ENCODE assay signal across 26 cellular contexts in the genomic region with DNA sequence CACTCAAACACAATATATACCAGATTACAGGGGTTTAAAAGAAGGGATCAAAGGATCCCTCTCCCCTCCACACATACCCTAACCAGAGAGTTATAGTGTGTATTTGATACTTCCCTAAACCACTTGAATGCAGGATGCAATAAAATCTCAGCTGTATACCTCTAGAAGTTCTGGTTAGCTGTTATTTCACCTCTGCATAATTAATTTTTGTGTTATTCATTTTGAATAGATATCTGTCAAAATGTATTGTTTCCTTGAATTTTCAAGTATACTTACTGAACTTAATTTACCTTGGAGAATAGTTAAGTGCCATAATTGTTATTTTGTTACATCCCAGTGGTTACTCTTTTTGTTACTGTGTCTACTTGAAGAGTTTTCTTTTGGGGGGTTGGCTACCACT.
"Had no signal": no experiment of that assay in that cellular context is flagged by ENCODE, and none has a peak within 500 bp of the region (broad histone marks: within the 10 kb centered on the region; RNA-seq: fewer than 3 reads in every experiment).

No MANE protein-coding gene starts in this region.

- H3K27me3 ChIP-seq: brain microvascular endothelial cell, colonic mucosa, esophagus squamous epithelium, gastroesophageal sphincter, heart right ventricle, hepatocyte had no signal

- H3K27me3 Mint-ChIP-seq: activated CD8-positive, alpha-beta T cell treated with anti-CD3 and anti-CD28 coated beads for 36 hours; activated naive CD4-positive, alpha-beta T cell treated with anti-CD3 and anti-CD28 coated beads, Interleukin-2, amount 10 ng/mL, durations not matched to agents 7 days and 5 days; activated naive CD8-positive, alpha-beta T cell had no signal

- ATAC-seq: activated CD8-positive, alpha-beta T cell treated with anti-CD3 and anti-CD28 coated beads for 36 hours; activated T-cell treated with anti-CD3 and anti-CD28 coated beads, Interleukin-2, amount 50 U/mL, for 4 hours; gastroesophageal sphincter; heart right ventricle had no signal

- H3K27ac Mint-ChIP-seq: activated CD8-positive, alpha-beta T cell treated with anti-CD3 and anti-CD28 coated beads for 36 hours; activated naive CD4-positive, alpha-beta T cell treated with anti-CD3 and anti-CD28 coated beads, Interleukin-2, amount 10 ng/mL, durations not matched to agents 7 days and 5 days; activated T-helper 1 cell treated with anti-CD3 and anti-CD28 coated beads, Interleukin-12 subunit alpha, Interleukin-12 subunit beta, Interleukin-2, Interleukin-4 antibody, amounts not matched to agents 30 ng/mL and 10 ng/mL and 1 ng/mL, durations not matched to agents 14 hours and 24 hours and 36 hours; activated T-helper 2 cell treated with anti-CD3 and anti-CD28 coated beads, Interferon-gamma antibody, Interleukin-2, Interleukin-4, amounts not matched to agents 10 μg/mL and 5 μg/mL and 100 μg/mL, durations not matched to agents 14 hours and 24 hours and 36 hours had no signal

- H3K27ac ChIP-seq: brain microvascular endothelial cell, colonic mucosa, epithelial cell of prostate, esophagus squamous epithelium, gastroesophageal sphincter, heart right ventricle, hepatocyte had no signal

- H3K4me1 Mint-ChIP-seq: activated naive CD4-positive, alpha-beta T cell treated with anti-CD3 and anti-CD28 coated beads, Interleukin-2, amount 10 ng/mL, durations not matched to agents 7 days and 5 days had no signal

- H3K4me3 Mint-ChIP-seq: activated CD8-positive, alpha-beta T cell treated with anti-CD3 and anti-CD28 coated beads for 36 hours; activated naive CD4-positive, alpha-beta T cell treated with anti-CD3 and anti-CD28 coated beads, Interleukin-2, amount 10 ng/mL, durations not matched to agents 7 days and 5 days; activated naive CD8-positive, alpha-beta T cell; activated T-cell treated with anti-CD3 and anti-CD28 coated beads, Interleukin-2, amount 50 U/mL, for 4 hours; activated T-helper 1 cell treated with anti-CD3 and anti-CD28 coated beads, Interleukin-12 subunit alpha, Interleukin-12 subunit beta, Interleukin-2, Interleukin-4 antibody, amounts not matched to agents 30 ng/mL and 10 ng/mL and 1 ng/mL, durations not matched to agents 14 hours and 24 hours and 36 hours had no signal

- H3K4me1 ChIP-seq: colonic mucosa had no signal

- H3K9me3 ChIP-seq: colonic mucosa, esophagus squamous epithelium, gastroesophageal sphincter, heart right ventricle had no signal

- DNase-seq: activated CD4-positive, alpha-beta T cell treated with anti-CD3 and anti-CD28 coated beads for 4 hours; activated CD4-positive, alpha-beta T cell treated with anti-CD3 and anti-CD28 coated beads, Interleukin-2, amount 50 U/mL, for 1 hour; activated CD4-positive, alpha-beta T cell treated with anti-CD3 and anti-CD28 coated beads, Interleukin-2, amount 50 U/mL, for 48 hours; activated CD4-positive, CD25-positive, alpha-beta regulatory T cell; activated CD4-positive, CD25-positive, alpha-beta regulatory T cell treated with anti-CD3 and anti-CD28 coated beads, Interleukin-2, amount 50 U/mL, for 72 hours; activated CD8-positive, alpha-beta memory T cell treated with anti-CD3 and anti-CD28 coated beads for 24 hours; activated CD8-positive, alpha-beta T cell treated with anti-CD3 and anti-CD28 coated beads for 36 hours; activated effector memory CD4-positive, alpha-beta T cell treated with anti-CD3 and anti-CD28 coated beads, Interleukin-2, amount 50 U/mL, for 16 hours; activated naive CD4-positive, alpha-beta T cell treated with anti-CD3 and anti-CD28 coated beads, Interleukin-2, amount 10 ng/mL, durations not matched to agents 7 days and 5 days; activated T-cell treated with anti-CD3 and anti-CD28 coated beads, Interleukin-2, amount 50 U/mL, for 4 hours; amniotic stem cell; anterior cingulate cortex; brain microvascular endothelial cell; colonic mucosa; effector CD8-positive, alpha-beta T cell; esophagus squamous epithelium; foreskin melanocyte; heart right ventricle; T-helper 1 cell; T-helper 2 cell had no signal

- H3K4me3 ChIP-seq: colonic mucosa, esophagus squamous epithelium, gastroesophageal sphincter, heart right ventricle, hepatocyte had no signal
